Comparison of ENCODE assay signal across 28 cellular contexts in the genomic region with DNA sequence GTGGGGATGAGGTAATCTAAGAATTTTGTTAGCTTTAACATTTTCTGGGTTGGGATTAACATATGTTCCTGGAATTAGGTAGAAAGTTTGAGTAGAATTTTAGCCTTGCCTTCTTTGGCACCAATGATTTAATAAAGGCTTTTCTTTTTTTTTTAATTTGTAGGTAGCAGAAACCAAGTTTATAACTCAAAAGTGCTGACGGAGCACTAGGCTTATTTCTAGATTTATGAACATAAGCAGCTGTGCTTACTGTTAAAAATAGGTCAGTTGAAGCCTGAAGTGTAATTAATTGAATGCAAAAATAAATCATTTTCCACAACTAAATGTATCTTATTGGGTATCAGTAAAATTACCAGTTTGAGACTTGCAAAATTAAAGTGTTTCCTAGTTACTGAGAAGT.
"Had no signal": no experiment of that assay in that cellular context is flagged by ENCODE, and none has a peak within 500 bp of the region (broad histone marks: within the 10 kb centered on the region; RNA-seq: fewer than 3 reads in every experiment).

No MANE protein-coding gene starts in this region.

- H2AFZ ChIP-seq: neural progenitor cell, parathyroid adenoma had no signal

- H3K27ac ChIP-seq: neural progenitor cell, ovary, parathyroid adenoma, psoas muscle, skin epidermis, spleen, suprapubic skin, testis, tibial artery, transverse colon, upper lobe of right lung, uterus had no signal

- H3K27me3 ChIP-seq: neural progenitor cell, ovary, spleen, suprapubic skin, testis, tibial artery, transverse colon, upper lobe of right lung, uterus had no signal

- H3K9ac ChIP-seq: neural progenitor cell, parathyroid adenoma had no signal

- H3K4me2 ChIP-seq: neural progenitor cell, smooth muscle cell had no signal

- ATAC-seq: natural killer cell; psoas muscle; right cardiac atrium; sciatic nerve; stimulated activated memory B cell treated with anti-CD40 and anti-IgM and Interleukin-4, amounts not matched to agents 10 μg/mL and 1 μg/mL and 100 μg/mL, for 72 hours; stimulated activated naive CD8-positive, alpha-beta T cell treated with anti-CD3 and anti-CD28 coated beads, Interleukin-15, amount 100 ng/mL, for 72 hours; stimulated activated naive CD8-positive, alpha-beta T cell treated with anti-CD3 and anti-CD28 coated beads, Interleukin-15, Interleukin-2, amounts not matched to agents 100 U/mL and 50 U/mL, for 24 hours; upper lobe of right lung had no signal

- H3K4me3 ChIP-seq: neural progenitor cell, ovary, psoas muscle, skin epidermis, smooth muscle cell, spleen, suprapubic skin, testis, tibial artery, transverse colon, upper lobe of right lung, uterus had no signal

- H3K36me3 ChIP-seq: neural progenitor cell, ovary, spleen, suprapubic skin, tibial artery, transverse colon, upper lobe of right lung, uterus had no signal

- H3K4me1 ChIP-seq: neural progenitor cell, parathyroid adenoma, psoas muscle, spleen, suprapubic skin, testis, tibial artery, transverse colon, upper lobe of right lung, uterus had no signal

- DNase-seq: natural killer cell; occipital lobe; ovary; posterior cingulate gyrus; psoas muscle; right cardiac atrium; spleen; stimulated activated CD4-positive, alpha-beta T cell treated with anti-CD3 and anti-CD28 coated beads, Interleukin-12 subunit alpha, Interleukin-12 subunit beta, amount 100 ng/mL, for 4 hours; stimulated activated CD4-positive, alpha-beta T cell treated with anti-CD3 and anti-CD28 coated beads, Interleukin-1b, Interleukin-23, amount 100 ng/mL, for 48 hours; stimulated activated CD4-positive, alpha-beta T cell treated with anti-CD3 and anti-CD28 coated beads, Interleukin-4, amount 100 ng/mL, for 1 hour; stimulated activated CD4-positive, alpha-beta T cell treated with anti-CD3 and anti-CD28 coated beads, Interleukin-4, amount 100 ng/mL, for 4 hours; stimulated activated CD8-positive, alpha-beta memory T cell treated with anti-CD3 and anti-CD28 coated beads, Interleukin-4, amount 100 ng/mL, for 48 hours; stimulated activated naive CD4-positive, alpha-beta T cell; stimulated activated naive CD8-positive, alpha-beta T cell treated with anti-CD3 and anti-CD28 coated beads, Interleukin-15, amount 100 ng/mL, for 72 hours; stimulated activated naive CD8-positive, alpha-beta T cell treated with anti-CD3 and anti-CD28 coated beads, Interleukin-15, Interleukin-2, amounts not matched to agents 100 U/mL and 50 U/mL, for 24 hours; substantia nigra; testis; tibial artery; transverse colon; upper lobe of right lung; uterus had no signal

- H3K9me3 ChIP-seq: ovary, psoas muscle, suprapubic skin, testis, tibial artery, transverse colon, upper lobe of right lung, uterus had no signal

- H3K79me2 ChIP-seq: parathyroid adenoma had no signal
